8 cellular contexts compared by ENCODE assay signal in the genomic region with DNA sequence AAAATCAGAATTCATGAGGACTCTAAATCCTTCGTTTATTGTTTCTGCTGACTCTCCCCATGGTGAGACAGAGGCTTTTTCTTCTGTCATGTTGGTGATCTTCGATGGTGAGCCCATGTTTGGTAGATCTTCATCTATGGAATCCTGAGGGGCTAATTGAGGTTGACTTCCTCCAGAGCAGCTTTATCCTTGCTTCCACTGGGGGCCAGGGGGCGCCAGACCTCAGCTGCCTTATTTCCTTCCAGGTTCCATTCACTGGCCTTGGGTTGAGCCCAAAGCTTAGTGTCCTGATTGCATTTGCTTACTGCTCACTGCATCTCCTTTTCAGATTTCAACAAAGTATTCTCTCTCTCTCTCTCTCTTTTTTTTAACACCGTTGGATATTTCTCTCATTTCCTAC.
DNase-seq lines count a peak whose midpoint lies in the region; ATAC-seq lines count a peak whose summit lies in the region.

No MANE protein-coding gene starts in this region.

- no peak overlapping the region for H3K4me3 ChIP-seq in iPS DF 6.9 (ENCODE audit: low read length)

- no peaks in the 10 kb centered on the region; the same call in 1 of the 2 replicates for H3K27me3 ChIP-seq in iPS DF 6.9 (ENCODE audit: control insufficient read depth, insufficient read depth, low read length)

- ATAC-seq in HG03196 (IDR thresholded peaks at IDR 0.05; ENCODE audit: unreplicated experiment) = no peak

- no CpG with 5 or more reads among the region's 4 CpGs for WGBS in iPS DF 6.9 (ENCODE audit: insufficient coverage, insufficient read length)

- H3K36me3 ChIP-seq in iPS DF 6.9 (ENCODE audit: control insufficient read depth, insufficient read depth, low read length) = no peaks in the 10 kb centered on the region

- H3K9me3 ChIP-seq in iPS DF 6.9 (ENCODE audit: control insufficient read depth, insufficient read depth, low read length) = no peaks in the 10 kb centered on the region

- H3K4me1 ChIP-seq in iPS DF 6.9 (ENCODE audit: control insufficient read depth, insufficient read depth, low read length) = no peaks in the 10 kb centered on the region

- DNase-seq in DMS53 treated with DMSO at 0.1 percent for 48 hours (lab: John Stamatoyannopoulos, UW; ENCODE audit: unreplicated experiment) (peak; percentile 5), HK-2 (ENCODE audit: unreplicated experiment) (peak; percentile 20), activated T-cell treated with anti-CD3 and anti-CD28 coated beads for 48 hours (ENCODE audit: low read depth) (peak; percentile 7), iPS DF 6.9 (ENCODE audit: low read depth, low spot score) (peak; percentile 27), COLO829 (ENCODE audit: low spot score) (no peak), DMS153 treated with DMSO at 0.1 percent for 48 hours (lab: John Stamatoyannopoulos, UW; ENCODE audit: unreplicated experiment) (no peak)
- DNase-seq in central memory CD4-positive, alpha-beta T cell = no peak

- H3K27ac ChIP-seq in iPS DF 6.9 (ENCODE audit: low read length) = no peak overlapping the region

Comparison
In these comparisons a context has a peak if more than half of its experiments do, and no peak if none do; other contexts are left out.
1. DNase-seq: peak in DMS53 treated with DMSO at 0.1 percent for 48 hours (single experiment), HK-2 (single experiment), activated T-cell treated with anti-CD3 and anti-CD28 coated beads for 48 hours (single experiment) and iPS DF 6.9 (single experiment); none in COLO829 (single experiment), central memory CD4-positive, alpha-beta T cell (single experiment) and DMS153 treated with DMSO at 0.1 percent for 48 hours (single experiment).